Comparison of ENCODE assay signal across 8 cellular contexts in genomic region chr2:199977984-199978415, GRCh38. TPM values are rescaled to one million over a fixed set of nuclear protein-coding genes. Genes with fewer than 3 reads are reported as not detected.
DNase-seq lines count a peak whose midpoint lies in the region; ATAC-seq and TF ChIP-seq lines count a peak whose summit lies in the region.

No MANE protein-coding gene starts in this region.

- no peaks in the 10 kb centered on the region for H3K9me3 Mint-ChIP-seq in brain

- DNase-seq in AG08396 (ENCODE audit: low spot score) (peak; percentile 27), NCI-H187 treated with DMSO at 0.1 percent for 48 hours (lab: John Stamatoyannopoulos, UW) (no peak), SW 1271 (lab: John Stamatoyannopoulos, UW) (no peak), putamen (ENCODE audit: low spot score) (no peak)
- peak; percentile 49 for DNase-seq in stimulated activated CD8-positive, alpha-beta memory T cell treated with anti-CD3 and anti-CD28 coated beads, Interleukin-4, amount 100 ng/mL, for 48 hours

- H3K4me1 Mint-ChIP-seq in brain = peaks cover 40% of the 10 kb centered on the region

- peak overlapping the region in 3 of 5 experiments; percentile 16 to 87 (median 32) for H3K27ac Mint-ChIP-seq in brain

- peak; percentile 79 for ATAC-seq in GM19452 (IDR thresholded peaks at IDR 0.05; ENCODE audit: unreplicated experiment)
- ATAC-seq in HG03432 (IDR thresholded peaks at IDR 0.05; ENCODE audit: unreplicated experiment) = peak; percentile 84

- H3K36me3 Mint-ChIP-seq in brain = peaks cover 16% of the 10 kb centered on the region

- peak overlapping the region in 1 of 5 experiments; percentile 23 for H3K4me3 Mint-ChIP-seq in brain

- no peaks in the 10 kb centered on the region for H3K27me3 Mint-ChIP-seq in brain

- TF ChIP-seq CTCF in brain (conservative IDR thresholded peaks at IDR 0.05) = no peak

RNA-seq across cellular contexts. Expression of gene MAIP1, which starts 22.6 kb away (rescaled TPM):
- polyA plus RNA-seq in brain (ENCODE audit: insufficient read depth, low read depth, low replicate concordance) = 15.8 TPM

RNA-seq across cellular contexts. Expression of gene TYW5, which starts 22.7 kb away (rescaled TPM):
- polyA plus RNA-seq in brain (ENCODE audit: insufficient read depth, low read depth, low replicate concordance) = 1.2 TPM

Comparison
In these comparisons a context has a peak if more than half of its experiments do, and no peak if none do; other contexts are left out.
1. DNase-seq: peak in AG08396 (single experiment) and stimulated activated CD8-positive, alpha-beta memory T cell treated with anti-CD3 and anti-CD28 coated beads, Interleukin-4, amount 100 ng/mL, for 48 hours (single experiment); none in NCI-H187 treated with DMSO at 0.1 percent for 48 hours (single experiment), SW 1271 (0 of 2) and putamen (single experiment).